21 cellular contexts compared by ENCODE assay signal in the genomic region with DNA sequence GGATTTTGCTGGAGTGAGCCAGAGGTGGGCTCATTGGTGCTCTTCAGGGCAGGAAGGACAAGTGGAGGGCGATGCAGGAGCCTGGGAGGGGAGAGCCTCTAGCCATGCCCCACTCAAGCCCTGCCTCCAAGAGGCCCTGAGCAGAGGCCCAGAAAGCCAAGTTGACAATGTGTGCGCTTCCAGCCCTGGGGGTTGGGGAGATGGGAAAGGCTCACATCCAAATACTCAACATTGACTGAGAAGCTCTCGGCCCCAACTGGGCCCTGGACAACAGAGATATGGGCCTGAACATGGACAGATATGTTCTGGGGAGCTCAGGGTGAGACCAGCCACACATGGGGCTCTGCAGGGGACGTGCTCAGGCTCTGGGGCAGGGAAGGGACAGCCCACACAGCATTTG. TPM values are rescaled to one million over a fixed set of nuclear protein-coding genes. Genes with fewer than 3 reads are reported as not detected.
DNase-seq lines count a peak whose midpoint lies in the region; ATAC-seq and TF ChIP-seq lines count a peak whose summit lies in the region.
"Had no signal": no experiment of that assay in that cellular context is flagged by ENCODE, and none has a peak within 500 bp of the region (broad histone marks: within the 10 kb centered on the region; RNA-seq: fewer than 3 reads in every experiment).

No MANE protein-coding gene starts in this region.

- no peak overlapping the region for H3K4me3 ChIP-seq in right atrium auricular region
- H3K4me3 ChIP-seq: BLaER1, HAP-1 had no signal

- H3K36me3 ChIP-seq in right atrium auricular region, result no peaks in the 10 kb centered on the region
- H3K36me3 ChIP-seq: BLaER1, HAP-1 had no signal

- no peak overlapping the region for H3K4me3 Mint-ChIP-seq in stimulated activated memory B cell treated with anti-CD40 and anti-IgM and Interleukin-4, amounts not matched to agents 10 μg/mL and 1 μg/mL and 100 μg/mL, for 72 hours
- H3K4me3 Mint-ChIP-seq in naive thymus-derived CD8-positive, alpha-beta T cell, result no peak overlapping the region
- H3K4me3 Mint-ChIP-seq: CD14-positive monocyte; CD4-positive, alpha-beta memory T cell had no signal

- in situ Hi-C loops in KBM-7 (cut with MboI; ENCODE audit: low pct_unique_long_range_greater_than_20kb, low sequenced_read_pairs), result no loop called here

- intact Hi-C loops in cardiac septum (cut with DNase I), result no loop called here

- peaks cover 10% of the 10 kb centered on the region for H3K4me1 Mint-ChIP-seq in stimulated activated memory B cell treated with anti-CD40 and anti-IgM and Interleukin-4, amounts not matched to agents 10 μg/mL and 1 μg/mL and 100 μg/mL, for 72 hours
- H3K4me1 Mint-ChIP-seq in naive thymus-derived CD8-positive, alpha-beta T cell, result peaks cover 0 to 3% (median 0%) of the 10 kb centered on the region in 4 donors
- H3K4me1 Mint-ChIP-seq: CD14-positive monocyte; CD4-positive, alpha-beta memory T cell had no signal

- peaks cover 20% of the 10 kb centered on the region for H3K27me3 Mint-ChIP-seq in stimulated activated memory B cell treated with anti-CD40 and anti-IgM and Interleukin-4, amounts not matched to agents 10 μg/mL and 1 μg/mL and 100 μg/mL, for 72 hours
- peaks cover 0 to 3% (median 0%) of the 10 kb centered on the region in 5 donors for H3K27me3 Mint-ChIP-seq in naive thymus-derived CD8-positive, alpha-beta T cell

- DNase-seq in right atrium auricular region (ENCODE audit: low spot score) (peak; percentile 54), cardiac septum (ENCODE audit: low spot score) (no peak), islet precursor cell (peak; percentile 28), KBM-7 (no peak)
- DNase-seq in stimulated activated CD4-positive, alpha-beta T cell treated with anti-CD3 and anti-CD28 coated beads, Interleukin-2, amount 100 ng/mL, for 48 hours, result no peak
- no peak for DNase-seq in naive thymus-derived CD8-positive, alpha-beta T cell
- DNase-seq: 8988T; CD4-positive, alpha-beta memory T cell; DMS153; DMS79; GDM1; GOT3; IMR-90 had no signal

- no peaks in the 10 kb centered on the region for H3K9me3 Mint-ChIP-seq in stimulated activated memory B cell treated with anti-CD40 and anti-IgM and Interleukin-4, amounts not matched to agents 10 μg/mL and 1 μg/mL and 100 μg/mL, for 72 hours
- no peaks in the 10 kb centered on the region for H3K9me3 Mint-ChIP-seq in naive thymus-derived CD8-positive, alpha-beta T cell
- H3K9me3 Mint-ChIP-seq: CD14-positive monocyte had no signal

- no peaks in the 10 kb centered on the region for H3K27me3 ChIP-seq in right atrium auricular region

- TF ChIP-seq CTCF in right atrium auricular region (IDR thresholded peaks at IDR 0.05), result no peak

- peak overlapping the region in 1 of 2 donors; percentile 29 for H3K27ac ChIP-seq in right atrium auricular region
- H3K27ac ChIP-seq: BLaER1 had no signal

- H3K27ac Mint-ChIP-seq in stimulated activated memory B cell treated with anti-CD40 and anti-IgM and Interleukin-4, amounts not matched to agents 10 μg/mL and 1 μg/mL and 100 μg/mL, for 72 hours, result no peak overlapping the region
- H3K27ac Mint-ChIP-seq in naive thymus-derived CD8-positive, alpha-beta T cell, result no peak overlapping the region

- POLR2A ChIA-PET in naive thymus-derived CD8-positive, alpha-beta T cell (lab: Charles Lee), result no interaction called here

- no peaks in the 10 kb centered on the region for H3K9me3 ChIP-seq in right atrium auricular region
- H3K9me3 ChIP-seq: BLaER1, HAP-1 had no signal

- peak; percentile 18 for ATAC-seq in stimulated activated memory B cell treated with anti-CD40 and anti-IgM and Interleukin-4, amounts not matched to agents 10 μg/mL and 1 μg/mL and 100 μg/mL, for 72 hours
- no peak for ATAC-seq in GM19023 (IDR thresholded peaks at IDR 0.05; ENCODE audit: unreplicated experiment)
- no peak for ATAC-seq in naive thymus-derived CD8-positive, alpha-beta T cell

- H3K4me1 ChIP-seq in right atrium auricular region, result peaks cover 0 to 10% of the 10 kb centered on the region in 2 donors
- H3K4me1 ChIP-seq: HAP-1 had no signal

- H3K36me3 Mint-ChIP-seq in stimulated activated memory B cell treated with anti-CD40 and anti-IgM and Interleukin-4, amounts not matched to agents 10 μg/mL and 1 μg/mL and 100 μg/mL, for 72 hours, result no peaks in the 10 kb centered on the region
- H3K36me3 Mint-ChIP-seq in naive thymus-derived CD8-positive, alpha-beta T cell, result no peaks in the 10 kb centered on the region
- H3K36me3 Mint-ChIP-seq: CD14-positive monocyte; CD4-positive, alpha-beta memory T cell had no signal

RNA-seq across cellular contexts. Expression of a gene that starts 39.0 kb away (rescaled TPM):
- total RNA-seq in right atrium auricular region (1 to 10 TPM; 1.2 to 7.5 TPM), cardiac septum (not detected)
- total RNA-seq in naive thymus-derived CD8-positive, alpha-beta T cell, result not detected
- polyA plus RNA-seq in naive thymus-derived CD8-positive, alpha-beta T cell, result not detected
- total RNA-seq: A673; CD4-positive, alpha-beta memory T cell; Daoy had no signal
- polyA plus RNA-seq: AG04450; CD14-positive monocyte; CD4-positive, alpha-beta memory T cell; IMR-90 had no signal

Comparison
In these comparisons a context has a peak if more than half of its experiments do, and no peak if none do; other contexts are left out.
1. DNase-seq: peak in right atrium auricular region (single experiment) and islet precursor cell (single experiment); none in cardiac septum (single experiment), stimulated activated CD4-positive, alpha-beta T cell treated with anti-CD3 and anti-CD28 coated beads, Interleukin-2, amount 100 ng/mL, for 48 hours (0 of 2), KBM-7 (single experiment) and naive thymus-derived CD8-positive, alpha-beta T cell (0 of 10).